In the genomic region with DNA sequence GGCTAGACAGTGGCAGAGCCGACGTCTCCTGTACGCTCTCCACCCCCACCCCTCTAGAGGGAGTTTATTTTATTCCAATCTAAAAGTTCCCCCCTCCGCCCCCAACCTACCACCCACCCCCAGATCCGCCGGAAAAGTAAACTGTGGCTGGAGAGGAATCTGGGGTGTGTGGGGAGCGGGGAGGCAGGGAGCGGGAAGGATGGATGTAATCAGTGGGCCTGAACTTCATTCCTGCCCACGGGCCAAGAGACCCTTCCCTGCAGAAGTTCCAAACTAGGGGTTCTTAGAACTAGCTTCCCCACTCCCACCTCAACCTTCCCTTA, we compare ENCODE assay signal across 8 cellular contexts. TPM values are rescaled to one million over a fixed set of nuclear protein-coding genes. Genes with fewer than 3 reads are reported as not detected.
DNase-seq lines count a peak whose midpoint lies in the region; FAIRE-seq and TF ChIP-seq lines count a peak whose summit lies in the region.
"Had no signal": no experiment of that assay in that cellular context is flagged by ENCODE, and none has a peak within 500 bp of the region (broad histone marks: within the 10 kb centered on the region; RNA-seq: fewer than 3 reads in every experiment).

No MANE protein-coding gene starts in this region.

- H3K36me3 ChIP-seq in HUES6 (ENCODE audit: control insufficient read depth, insufficient read depth, low read length) (no peaks in the 10 kb centered on the region), adipocyte (ENCODE audit: control insufficient read depth, insufficient read depth, low read length, severe bottlenecking) (no peaks in the 10 kb centered on the region), kidney (ENCODE audit: control insufficient read depth in 1 of 2, insufficient read depth in 2 of 2, low read length in 2 of 2) (no peaks in the 10 kb centered on the region), subcutaneous abdominal adipose tissue (ENCODE audit: control insufficient read depth in 5 of 5, insufficient read depth in 5 of 5, low read length in 5 of 5) (no peaks in the 10 kb centered on the region)

- H3K4me3 ChIP-seq in HUES6 (ENCODE audit: low read depth, low read length) (peak overlapping the region; percentile 84), adipocyte (ENCODE audit: low read length) (peak overlapping the region; percentile 57), kidney (ENCODE audit: low read length in 2 of 2) (peak overlapping the region; percentile 30 to 54), subcutaneous abdominal adipose tissue (ENCODE audit: low read depth in 1 of 5, low read length in 5 of 5) (peak overlapping the region in 4 of 5 donors; percentile 49 to 58 (median 50))

- peak overlapping the region; percentile 78 for H3K9ac ChIP-seq in HUES6 (ENCODE audit: low read length)
- no peak overlapping the region for H3K9ac ChIP-seq in adipocyte (ENCODE audit: low read length)
- H3K9ac ChIP-seq in kidney (ENCODE audit: low read length in 2 of 2): peak overlapping the region in 1 of 2 donors; percentile 56
- H3K9ac ChIP-seq in subcutaneous abdominal adipose tissue (ENCODE audit: low read length in 5 of 5): peak overlapping the region in 2 of 5 donors; percentile 7 to 43

- FAIRE-seq in kidney (lab: Jason Lieb, UNC): no peak

- intact Hi-C loops in kidney (cut with DNase I): no loop called here

- TF ChIP-seq CTCF in kidney (IDR thresholded peaks at IDR 0.05; ENCODE audit: borderline replicate concordance, extremely low read depth, insufficient read depth): no peak

- H3K4me1 ChIP-seq in HUES6 (ENCODE audit: control insufficient read depth, insufficient read depth, low read length) (peaks cover 50% of the 10 kb centered on the region), adipocyte (ENCODE audit: control insufficient read depth, insufficient read depth, low read length) (peaks cover 39% of the 10 kb centered on the region), kidney (ENCODE audit: control insufficient read depth in 1 of 2, insufficient read depth in 1 of 2, low read depth in 1 of 2, low read length in 2 of 2) (peaks cover 32 to 34% of the 10 kb centered on the region in 2 donors), subcutaneous abdominal adipose tissue (ENCODE audit: control insufficient read depth in 5 of 5, insufficient read depth in 5 of 5, low read length in 5 of 5) (peaks cover 15 to 46% (median 40%) of the 10 kb centered on the region in 5 donors)

- H3K27me3 ChIP-seq in HUES6 (ENCODE audit: control insufficient read depth, insufficient read depth, low read length): no peaks in the 10 kb centered on the region
- no peaks in the 10 kb centered on the region for H3K27me3 ChIP-seq in adipocyte (replicated peaks; ENCODE audit: control insufficient read depth, insufficient read depth, low read length)
- H3K27me3 ChIP-seq in subcutaneous abdominal adipose tissue (ENCODE audit: control insufficient read depth in 5 of 5, insufficient read depth in 4 of 5, low read length in 5 of 5): no peaks in the 10 kb centered on the region

- H3K27ac ChIP-seq in HUES6 (ENCODE audit: low read depth, low read length): peak overlapping the region; percentile 65; the same call in 1 of the 2 replicates
- H3K27ac ChIP-seq in kidney (ENCODE audit: low read depth in 2 of 2, low read length in 2 of 2): peak overlapping the region; percentile 82
- peak overlapping the region; percentile 80 for H3K27ac ChIP-seq in subcutaneous abdominal adipose tissue (ENCODE audit: low read depth, low read length)

- no peak for DNase-seq in adipocyte (ENCODE audit: low read depth)
- no peak for DNase-seq in kidney
- no peak for DNase-seq in mucosa of gallbladder (ENCODE audit: low spot score)
- DNase-seq in DMS114 treated with DMSO at 0.1 percent for 48 hours (lab: John Stamatoyannopoulos, UW; ENCODE audit: unreplicated experiment): no peak
- DNase-seq in activated CD8-positive, alpha-beta memory T cell treated with anti-CD3 and anti-CD28 coated beads, Interleukin-2, amount 50 U/mL, for 48 hours: no peak

- H3K9me3 ChIP-seq in HUES6 (ENCODE audit: control insufficient read depth, insufficient read depth, low read depth, low read length): no peaks in the 10 kb centered on the region
- H3K9me3 ChIP-seq in adipocyte (ENCODE audit: control insufficient read depth, low read length): no peaks in the 10 kb centered on the region
- no peaks in the 10 kb centered on the region for H3K9me3 ChIP-seq in kidney (ENCODE audit: control insufficient read depth in 1 of 2, low read length in 2 of 2)
- H3K9me3 ChIP-seq in subcutaneous abdominal adipose tissue (ENCODE audit: control insufficient read depth in 5 of 5, low read length in 5 of 5): no peaks in the 10 kb centered on the region

RNA-seq across cellular contexts. Expression of a gene that starts 0.5 kb away (rescaled TPM):
- 21.6 TPM for total RNA-seq in kidney
- polyA plus RNA-seq in kidney (ENCODE audit: insufficient read depth, low read depth, low replicate concordance): 16.5 TPM
- 21.7 TPM for total RNA-seq in mucosa of gallbladder

RNA-seq across cellular contexts. Expression of a gene that starts 38.5 kb away (rescaled TPM):
- total RNA-seq in kidney (0.09 TPM), mucosa of gallbladder (0.09 TPM)
- not detected for polyA plus RNA-seq in kidney (ENCODE audit: insufficient read depth, low read depth, low replicate concordance)
- total RNA-seq: occipital lobe had no signal

RNA-seq across cellular contexts. Expression of a gene that starts 46.5 kb away (rescaled TPM):
- total RNA-seq in kidney (14.1 TPM), mucosa of gallbladder (13.4 TPM)
- polyA plus RNA-seq in kidney (ENCODE audit: insufficient read depth, low read depth, low replicate concordance): 4.8 TPM

RNA-seq across cellular contexts. Expression of a gene that starts 46.5 kb away (rescaled TPM):
- 70.9 TPM for total RNA-seq in kidney
- polyA plus RNA-seq in kidney (ENCODE audit: insufficient read depth, low read depth, low replicate concordance): 38.8 TPM
- total RNA-seq in mucosa of gallbladder: 84.3 TPM
